In genomic region chr18:24601624-24602023, GRCh38 we compare ENCODE assay signal across 16 cellular contexts.
DNase-seq lines count a peak whose midpoint lies in the region; ATAC-seq and TF ChIP-seq lines count a peak whose summit lies in the region.
"Had no signal": no experiment of that assay in that cellular context is flagged by ENCODE, and none has a peak within 500 bp of the region (broad histone marks: within the 10 kb centered on the region; RNA-seq: fewer than 3 reads in every experiment).

No MANE protein-coding gene starts in this region.

- peaks cover 17% of the 10 kb centered on the region for H3K4me1 ChIP-seq in GM23338 (ENCODE audit: insufficient read depth)
- no peaks in the 10 kb centered on the region for H3K4me1 ChIP-seq in foreskin keratinocyte
- H3K4me1 ChIP-seq: Peyer's patch had no signal

- H3F3A ChIP-seq in GM23338 (replicated peaks; ENCODE audit: low read depth), result no peaks in the 10 kb centered on the region

- no peaks in the 10 kb centered on the region for H3K36me3 Mint-ChIP-seq in GM23338 (ENCODE audit: low read depth)
- H3K36me3 Mint-ChIP-seq in stimulated activated memory B cell treated with anti-CD40 and anti-IgM and Interleukin-4, amounts not matched to agents 10 μg/mL and 1 μg/mL and 100 μg/mL, for 72 hours, result no peaks in the 10 kb centered on the region
- H3K36me3 Mint-ChIP-seq: CD8-positive, alpha-beta memory T cell had no signal

- H3K27ac ChIP-seq in GM23338 (ENCODE audit: low read depth), result no peak overlapping the region
- no peak overlapping the region for H3K27ac ChIP-seq in foreskin keratinocyte
- H3K27ac ChIP-seq: Peyer's patch had no signal

- no peaks in the 10 kb centered on the region for H4K20me1 ChIP-seq in GM23338 (replicated peaks; ENCODE audit: insufficient read depth)

- H3K27me3 ChIP-seq in GM23338 (ENCODE audit: insufficient read depth) (no peaks in the 10 kb centered on the region), foreskin keratinocyte (peaks cover 16% of the 10 kb centered on the region)
- H3K27me3 ChIP-seq: Peyer's patch had no signal

- TF ChIP-seq CTCF in GM23338 (conservative IDR thresholded peaks at IDR 0.05; ENCODE audit: low read depth in 2 of 2) (no peak), foreskin keratinocyte (conservative IDR thresholded peaks at IDR 0.05) (no peak)

- no peaks in the 10 kb centered on the region for H3K27me3 Mint-ChIP-seq in GM23338 (ENCODE audit: insufficient read depth, low read depth, poor library complexity)
- H3K27me3 Mint-ChIP-seq in stimulated activated memory B cell treated with anti-CD40 and anti-IgM and Interleukin-4, amounts not matched to agents 10 μg/mL and 1 μg/mL and 100 μg/mL, for 72 hours, result peaks cover 22% of the 10 kb centered on the region

- H3K4me1 Mint-ChIP-seq in GM23338, result peaks cover 21% of the 10 kb centered on the region
- H3K4me1 Mint-ChIP-seq in stimulated activated memory B cell treated with anti-CD40 and anti-IgM and Interleukin-4, amounts not matched to agents 10 μg/mL and 1 μg/mL and 100 μg/mL, for 72 hours, result no peaks in the 10 kb centered on the region
- H3K4me1 Mint-ChIP-seq: CD8-positive, alpha-beta memory T cell had no signal

- H3K27ac Mint-ChIP-seq in GM23338, result no peak overlapping the region
- H3K27ac Mint-ChIP-seq in stimulated activated memory B cell treated with anti-CD40 and anti-IgM and Interleukin-4, amounts not matched to agents 10 μg/mL and 1 μg/mL and 100 μg/mL, for 72 hours, result no peak overlapping the region
- H3K27ac Mint-ChIP-seq: CD8-positive, alpha-beta memory T cell had no signal

- no peaks in the 10 kb centered on the region for H3K9me2 ChIP-seq in GM23338 (ENCODE audit: insufficient read depth)

- no peaks in the 10 kb centered on the region for H3K79me2 ChIP-seq in GM23338 (replicated peaks; ENCODE audit: insufficient read depth)

- DNase-seq in GM23338 (ENCODE audit: low spot score) (peak; percentile 26), NCI-H1694 (lab: John Stamatoyannopoulos, UW) (peak; percentile 50), SW480 (ENCODE audit: low spot score) (peak; percentile 69), foreskin keratinocyte (peak in 1 of 2 donors; percentile 18), NCI-H1436 treated with DMSO at 0.1 percent for 48 hours (lab: John Stamatoyannopoulos, UW) (no peak), COLO829 (ENCODE audit: low spot score) (no peak)
- DNase-seq: CD8-positive, alpha-beta memory T cell; H7; Karpas-422; NCI-H2081; NCI-H345; Peyer's patch; SHP77; T-helper 2 cell had no signal

- H3K4me3 Mint-ChIP-seq in GM23338, result no peak overlapping the region
- no peak overlapping the region for H3K4me3 Mint-ChIP-seq in stimulated activated memory B cell treated with anti-CD40 and anti-IgM and Interleukin-4, amounts not matched to agents 10 μg/mL and 1 μg/mL and 100 μg/mL, for 72 hours
- H3K4me3 Mint-ChIP-seq: CD8-positive, alpha-beta memory T cell had no signal

- no peaks in the 10 kb centered on the region for H3K9me3 Mint-ChIP-seq in GM23338
- no peaks in the 10 kb centered on the region for H3K9me3 Mint-ChIP-seq in stimulated activated memory B cell treated with anti-CD40 and anti-IgM and Interleukin-4, amounts not matched to agents 10 μg/mL and 1 μg/mL and 100 μg/mL, for 72 hours
- H3K9me3 Mint-ChIP-seq: CD8-positive, alpha-beta memory T cell had no signal

- no peak overlapping the region for H2AFZ ChIP-seq in GM23338

- H3K36me3 ChIP-seq in GM23338 (ENCODE audit: insufficient read depth), result no peaks in the 10 kb centered on the region
- H3K36me3 ChIP-seq: Peyer's patch had no signal

- no peak overlapping the region for H3K4me2 ChIP-seq in GM23338

- H3K4me3 ChIP-seq in GM23338, result no peak overlapping the region
- H3K4me3 ChIP-seq: Peyer's patch had no signal

- ATAC-seq in GM23338 (no peak), foreskin keratinocyte (peak; percentile 70), HG03196 (IDR thresholded peaks at IDR 0.05; ENCODE audit: unreplicated experiment) (no peak)
- no peak for ATAC-seq in stimulated activated memory B cell treated with anti-CD40 and anti-IgM and Interleukin-4, amounts not matched to agents 10 μg/mL and 1 μg/mL and 100 μg/mL, for 72 hours

TF ChIP-seq in GM23338, 12 proteins besides CTCF, POLR2A, EP300 and RAD21:
- TF ChIP-seq CREB1 (CRISPR knock-in tag; IDR thresholded peaks at IDR 0.05; ENCODE audit: low read depth) (no peak), ZNF331 (CRISPR knock-in tag; IDR thresholded peaks at IDR 0.05; ENCODE audit: low read depth) (no peak)
- TF ChIP-seq, protein P1, sequence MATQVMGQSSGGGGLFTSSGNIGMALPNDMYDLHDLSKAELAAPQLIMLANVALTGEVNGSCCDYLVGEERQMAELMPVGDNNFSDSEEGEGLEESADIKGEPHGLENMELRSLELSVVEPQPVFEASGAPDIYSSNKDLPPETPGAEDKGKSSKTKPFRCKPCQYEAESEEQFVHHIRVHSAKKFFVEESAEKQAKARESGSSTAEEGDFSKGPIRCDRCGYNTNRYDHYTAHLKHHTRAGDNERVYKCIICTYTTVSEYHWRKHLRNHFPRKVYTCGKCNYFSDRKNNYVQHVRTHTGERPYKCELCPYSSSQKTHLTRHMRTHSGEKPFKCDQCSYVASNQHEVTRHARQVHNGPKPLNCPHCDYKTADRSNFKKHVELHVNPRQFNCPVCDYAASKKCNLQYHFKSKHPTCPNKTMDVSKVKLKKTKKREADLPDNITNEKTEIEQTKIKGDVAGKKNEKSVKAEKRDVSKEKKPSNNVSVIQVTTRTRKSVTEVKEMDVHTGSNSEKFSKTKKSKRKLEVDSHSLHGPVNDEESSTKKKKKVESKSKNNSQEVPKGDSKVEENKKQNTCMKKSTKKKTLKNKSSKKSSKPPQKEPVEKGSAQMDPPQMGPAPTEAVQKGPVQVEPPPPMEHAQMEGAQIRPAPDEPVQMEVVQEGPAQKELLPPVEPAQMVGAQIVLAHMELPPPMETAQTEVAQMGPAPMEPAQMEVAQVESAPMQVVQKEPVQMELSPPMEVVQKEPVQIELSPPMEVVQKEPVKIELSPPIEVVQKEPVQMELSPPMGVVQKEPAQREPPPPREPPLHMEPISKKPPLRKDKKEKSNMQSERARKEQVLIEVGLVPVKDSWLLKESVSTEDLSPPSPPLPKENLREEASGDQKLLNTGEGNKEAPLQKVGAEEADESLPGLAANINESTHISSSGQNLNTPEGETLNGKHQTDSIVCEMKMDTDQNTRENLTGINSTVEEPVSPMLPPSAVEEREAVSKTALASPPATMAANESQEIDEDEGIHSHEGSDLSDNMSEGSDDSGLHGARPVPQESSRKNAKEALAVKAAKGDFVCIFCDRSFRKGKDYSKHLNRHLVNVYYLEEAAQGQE (IDR thresholded peaks at IDR 0.05; ENCODE audit: unreplicated experiment), result no peak

Comparison
In these comparisons a context has a peak if more than half of its experiments do, and no peak if none do; other contexts are left out.
1. DNase-seq: peak in GM23338 (single experiment), NCI-H1694 (single experiment) and SW480 (single experiment); none in NCI-H1436 treated with DMSO at 0.1 percent for 48 hours (single experiment) and COLO829 (single experiment).